1 cellular context compared by ENCODE assay signal in the genomic region with DNA sequence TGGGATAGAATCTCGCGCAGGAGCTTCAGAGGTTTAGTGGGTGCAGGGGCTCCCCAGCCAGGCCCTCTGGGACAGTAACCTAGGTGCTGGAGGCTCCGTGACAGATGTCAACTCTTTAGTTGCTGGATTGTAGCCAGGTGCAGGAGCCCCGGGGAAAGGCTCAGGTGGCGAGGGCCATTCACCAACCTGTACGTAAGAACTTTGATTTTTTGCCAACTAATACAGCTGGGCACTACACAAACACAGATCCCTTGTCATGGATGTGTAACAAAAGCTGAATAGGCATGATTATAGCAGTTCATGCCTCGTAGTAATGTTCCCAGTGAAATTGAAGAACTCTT.
TF ChIP-seq lines count a peak whose summit lies in the region.

No MANE protein-coding gene starts in this region.

TF ChIP-seq in HEK293, 187 proteins besides CTCF, POLR2A, EP300 and RAD21 (continued from another document):
- TF ChIP-seq, protein P1, sequence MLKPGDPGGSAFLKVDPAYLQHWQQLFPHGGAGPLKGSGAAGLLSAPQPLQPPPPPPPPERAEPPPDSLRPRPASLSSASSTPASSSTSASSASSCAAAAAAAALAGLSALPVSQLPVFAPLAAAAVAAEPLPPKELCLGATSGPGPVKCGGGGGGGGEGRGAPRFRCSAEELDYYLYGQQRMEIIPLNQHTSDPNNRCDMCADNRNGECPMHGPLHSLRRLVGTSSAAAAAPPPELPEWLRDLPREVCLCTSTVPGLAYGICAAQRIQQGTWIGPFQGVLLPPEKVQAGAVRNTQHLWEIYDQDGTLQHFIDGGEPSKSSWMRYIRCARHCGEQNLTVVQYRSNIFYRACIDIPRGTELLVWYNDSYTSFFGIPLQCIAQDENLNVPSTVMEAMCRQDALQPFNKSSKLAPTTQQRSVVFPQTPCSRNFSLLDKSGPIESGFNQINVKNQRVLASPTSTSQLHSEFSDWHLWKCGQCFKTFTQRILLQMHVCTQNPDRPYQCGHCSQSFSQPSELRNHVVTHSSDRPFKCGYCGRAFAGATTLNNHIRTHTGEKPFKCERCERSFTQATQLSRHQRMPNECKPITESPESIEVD (tag by site-specific recombination; IDR thresholded peaks at IDR 0.05): no peak
- no peak for TF ChIP-seq ZNF777 (tag by site-specific recombination; IDR thresholded peaks at IDR 0.05; ENCODE audit: borderline replicate concordance)
- no peak for TF ChIP-seq ZNF76 (tag by site-specific recombination; IDR thresholded peaks at IDR 0.05; ENCODE audit: borderline replicate concordance, low read depth)
- no peak for TF ChIP-seq ZNF266 (tag by site-specific recombination; IDR thresholded peaks at IDR 0.05; ENCODE audit: low read depth)
- TF ChIP-seq, protein P2, sequence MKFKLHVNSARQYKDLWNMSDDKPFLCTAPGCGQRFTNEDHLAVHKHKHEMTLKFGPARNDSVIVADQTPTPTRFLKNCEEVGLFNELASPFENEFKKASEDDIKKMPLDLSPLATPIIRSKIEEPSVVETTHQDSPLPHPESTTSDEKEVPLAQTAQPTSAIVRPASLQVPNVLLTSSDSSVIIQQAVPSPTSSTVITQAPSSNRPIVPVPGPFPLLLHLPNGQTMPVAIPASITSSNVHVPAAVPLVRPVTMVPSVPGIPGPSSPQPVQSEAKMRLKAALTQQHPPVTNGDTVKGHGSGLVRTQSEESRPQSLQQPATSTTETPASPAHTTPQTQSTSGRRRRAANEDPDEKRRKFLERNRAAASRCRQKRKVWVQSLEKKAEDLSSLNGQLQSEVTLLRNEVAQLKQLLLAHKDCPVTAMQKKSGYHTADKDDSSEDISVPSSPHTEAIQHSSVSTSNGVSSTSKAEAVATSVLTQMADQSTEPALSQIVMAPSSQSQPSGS (tag by site-specific recombination; IDR thresholded peaks at IDR 0.05; ENCODE audit: low read depth): no peak
- TF ChIP-seq ZNF654 (tag by site-specific recombination; IDR thresholded peaks at IDR 0.05; ENCODE audit: low read depth): no peak
- no peak for TF ChIP-seq ZBTB1 (tag by site-specific recombination; IDR thresholded peaks at IDR 0.05)
- TF ChIP-seq ZFP37 (tag by site-specific recombination; IDR thresholded peaks at IDR 0.05): no peak
- 0 out of 2 replicates have a peak, but pooled peaks have one; percentile 40 for TF ChIP-seq ZBTB48 (tag by site-specific recombination; IDR thresholded peaks at IDR 0.05)
- no peak for TF ChIP-seq ZNF830 (tag by site-specific recombination; IDR thresholded peaks at IDR 0.05; ENCODE audit: low read depth)
- TF ChIP-seq ZEB2 (tag by site-specific recombination; IDR thresholded peaks at IDR 0.05): peak; percentile 1; the same call in 1 of the 2 replicates
- TF ChIP-seq ZBTB6 (tag by site-specific recombination; IDR thresholded peaks at IDR 0.05): no peak
- TF ChIP-seq, protein P3, sequence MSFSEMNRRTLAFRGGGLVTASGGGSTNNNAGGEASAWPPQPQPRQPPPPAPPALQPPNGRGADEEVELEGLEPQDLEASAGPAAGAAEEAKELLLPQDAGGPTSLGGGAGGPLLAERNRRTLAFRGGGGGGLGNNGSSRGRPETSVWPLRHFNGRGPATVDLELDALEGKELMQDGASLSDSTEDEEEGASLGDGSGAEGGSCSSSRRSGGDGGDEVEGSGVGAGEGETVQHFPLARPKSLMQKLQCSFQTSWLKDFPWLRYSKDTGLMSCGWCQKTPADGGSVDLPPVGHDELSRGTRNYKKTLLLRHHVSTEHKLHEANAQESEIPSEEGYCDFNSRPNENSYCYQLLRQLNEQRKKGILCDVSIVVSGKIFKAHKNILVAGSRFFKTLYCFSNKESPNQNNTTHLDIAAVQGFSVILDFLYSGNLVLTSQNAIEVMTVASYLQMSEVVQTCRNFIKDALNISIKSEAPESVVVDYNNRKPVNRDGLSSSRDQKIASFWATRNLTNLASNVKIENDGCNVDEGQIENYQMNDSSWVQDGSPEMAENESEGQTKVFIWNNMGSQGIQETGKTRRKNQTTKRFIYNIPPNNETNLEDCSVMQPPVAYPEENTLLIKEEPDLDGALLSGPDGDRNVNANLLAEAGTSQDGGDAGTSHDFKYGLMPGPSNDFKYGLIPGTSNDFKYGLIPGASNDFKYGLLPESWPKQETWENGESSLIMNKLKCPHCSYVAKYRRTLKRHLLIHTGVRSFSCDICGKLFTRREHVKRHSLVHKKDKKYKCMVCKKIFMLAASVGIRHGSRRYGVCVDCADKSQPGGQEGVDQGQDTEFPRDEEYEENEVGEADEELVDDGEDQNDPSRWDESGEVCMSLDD (tag by site-specific recombination; IDR thresholded peaks at IDR 0.05): no peak
- TF ChIP-seq RBAK (tag by site-specific recombination; IDR thresholded peaks at IDR 0.05): no peak
- TF ChIP-seq ZNF248 (tag by site-specific recombination; IDR thresholded peaks at IDR 0.05): no peak
- TF ChIP-seq ZNF423 (tag by site-specific recombination; IDR thresholded peaks at IDR 0.05): no peak
- peak; percentile 64; the same call in 1 of the 2 replicates for TF ChIP-seq HOXD13 (CRISPR knock-in tag; IDR thresholded peaks at IDR 0.05; ENCODE audit: borderline replicate concordance)
- no peak for TF ChIP-seq ZBTB26 (tag by site-specific recombination; optimal IDR thresholded peaks at IDR 0.05)
- 0 out of 2 replicates have a peak, but pooled peaks have one; percentile 2 for TF ChIP-seq ZNF692 (tag by site-specific recombination; IDR thresholded peaks at IDR 0.05)
- TF ChIP-seq ZNF558 (tag by site-specific recombination; IDR thresholded peaks at IDR 0.05): no peak
